ENCODE assay signal across 16 cellular contexts in the genomic region with DNA sequence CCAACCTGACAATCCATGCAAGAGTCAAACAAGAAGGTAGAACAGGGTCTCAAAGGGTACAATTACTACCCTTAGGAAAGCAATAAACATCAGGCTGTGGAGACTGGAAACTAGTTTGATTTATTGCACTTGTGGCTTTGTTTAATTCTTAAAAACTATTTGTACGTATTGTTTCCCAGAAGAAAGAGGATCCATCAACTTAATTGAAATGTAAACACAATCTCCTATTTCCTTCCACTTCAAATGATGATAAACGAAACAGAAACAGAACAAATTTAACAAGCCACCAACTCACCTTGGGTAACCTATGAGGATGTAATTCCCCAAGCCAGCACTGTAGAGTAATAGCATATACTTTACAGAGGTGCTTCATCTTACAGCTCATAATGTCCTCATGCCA. TPM values are rescaled to one million over a fixed set of nuclear protein-coding genes. Genes with fewer than 3 reads are reported as not detected.
DNase-seq lines count a peak whose midpoint lies in the region; ATAC-seq, FAIRE-seq and TF ChIP-seq lines count a peak whose summit lies in the region.
"Had no signal": no experiment of that assay in that cellular context is flagged by ENCODE, and none has a peak within 500 bp of the region (broad histone marks: within the 10 kb centered on the region; RNA-seq: fewer than 3 reads in every experiment).

No MANE protein-coding gene starts in this region.

- H3K4me3 ChIP-seq in pancreas: no peak overlapping the region
- H3K4me3 ChIP-seq: adrenal gland had no signal

- ATAC-seq in HG03354 (IDR thresholded peaks at IDR 0.05; ENCODE audit: poor library complexity, severe bottlenecking, unreplicated experiment) (peak; percentile 51), pancreas (peak in 3 of 4 donors; percentile 52 to 70 (median 67)), GM21447 (IDR thresholded peaks at IDR 0.05; ENCODE audit: unreplicated experiment) (no peak)
- ATAC-seq: activated T-helper 17 cell treated with anti-CD3 and anti-CD28 coated beads, Interleukin-2, amount 50 U/mL, for 72 hours; naive thymus-derived CD4-positive, alpha-beta T cell had no signal

- FAIRE-seq in pancreas (lab: Jason Lieb, UNC): no peak
- FAIRE-seq: GM18507 had no signal

- H3K27ac ChIP-seq in VCaP (peak overlapping the region; percentile 55), pancreas (peak overlapping the region in 3 of 4 donors; percentile 13 to 67 (median 50))
- H3K27ac ChIP-seq: adrenal gland had no signal

- WGBS in pancreas, 2 donors: 9 to 18% methylated on average over 2 of the region's 2 CpGs

- DNase-seq in NCI-H2081 (lab: John Stamatoyannopoulos, UW) (peak; percentile 45 to 76), pancreas (no peak), HuH-7.5 (ENCODE audit: low spot score) (no peak), occipital lobe (lab: John Stamatoyannopoulos, UW) (no peak), posterior cingulate gyrus (no peak)
- DNase-seq: activated CD4-positive, alpha-beta memory T cell treated with anti-CD3 and anti-CD28 coated beads, Interleukin-2, amount 10 ng/mL, durations not matched to agents 7 days and 5 days; adrenal gland; Calu3; endodermal cell; naive thymus-derived CD4-positive, alpha-beta T cell; NCI-H446 treated with DMSO at 0.1 percent for 48 hours had no signal

- TF ChIP-seq CTCF in VCaP (conservative IDR thresholded peaks at IDR 0.05): no peak
- no peak for TF ChIP-seq CTCF in pancreas (IDR thresholded peaks at IDR 0.05)

- peaks cover 21 to 39% (median 30%) of the 10 kb centered on the region in 3 donors for H3K4me1 ChIP-seq in pancreas
- H3K4me1 ChIP-seq: adrenal gland had no signal

- intact Hi-C loops in pancreas (cut with DNase I): loop anchor here in 1 of 3 donors (10.0 kb wide), 1 partner anchor 237 kb away; no protein-coding TSS in a partner anchor
- intact Hi-C loops in posterior cingulate gyrus (cut with DNase I): loop anchor here (2.0 to 10.0 kb wide), 4 partner anchors 77 to 307 kb away; no protein-coding TSS in a partner anchor

- H3K9me3 ChIP-seq in pancreas: no peaks in the 10 kb centered on the region
- H3K9me3 ChIP-seq: adrenal gland had no signal

- no peaks in the 10 kb centered on the region for H3K36me3 ChIP-seq in pancreas
- H3K36me3 ChIP-seq: adrenal gland had no signal

- no peaks in the 10 kb centered on the region for H3K27me3 ChIP-seq in pancreas
- H3K27me3 ChIP-seq: adrenal gland had no signal

RNA-seq across cellular contexts. Expression of a gene that starts 8.0 kb away (rescaled TPM):
- total RNA-seq in pancreas: 10 to 100 TPM; 20.7 to 28.5 (median 25.0) TPM
- polyA plus RNA-seq in pancreas: 10 to 100 TPM in 1 of 2 donors, 1 to 10 TPM in 1; 9.9 to 14.1 TPM
- total RNA-seq in occipital lobe: 11.9 TPM
- total RNA-seq: activated CD4-positive, alpha-beta memory T cell treated with anti-CD3 and anti-CD28 coated beads, Interleukin-2, amount 10 ng/mL, durations not matched to agents 7 days and 5 days; activated T-helper 17 cell treated with anti-CD3 and anti-CD28 coated beads, Interleukin-2, amount 50 U/mL, for 72 hours; naive thymus-derived CD4-positive, alpha-beta T cell had no signal
- polyA plus RNA-seq: naive thymus-derived CD4-positive, alpha-beta T cell had no signal

Comparison
In these comparisons a context has a peak if more than half of its experiments do, and no peak if none do; other contexts are left out.
1. DNase-seq: peak in NCI-H2081 (2 of 2); none in pancreas (0 of 6), HuH-7.5 (single experiment), occipital lobe (single experiment) and posterior cingulate gyrus (0 of 10).